ENCODE assay signal across 8 cellular contexts in the genomic region with DNA sequence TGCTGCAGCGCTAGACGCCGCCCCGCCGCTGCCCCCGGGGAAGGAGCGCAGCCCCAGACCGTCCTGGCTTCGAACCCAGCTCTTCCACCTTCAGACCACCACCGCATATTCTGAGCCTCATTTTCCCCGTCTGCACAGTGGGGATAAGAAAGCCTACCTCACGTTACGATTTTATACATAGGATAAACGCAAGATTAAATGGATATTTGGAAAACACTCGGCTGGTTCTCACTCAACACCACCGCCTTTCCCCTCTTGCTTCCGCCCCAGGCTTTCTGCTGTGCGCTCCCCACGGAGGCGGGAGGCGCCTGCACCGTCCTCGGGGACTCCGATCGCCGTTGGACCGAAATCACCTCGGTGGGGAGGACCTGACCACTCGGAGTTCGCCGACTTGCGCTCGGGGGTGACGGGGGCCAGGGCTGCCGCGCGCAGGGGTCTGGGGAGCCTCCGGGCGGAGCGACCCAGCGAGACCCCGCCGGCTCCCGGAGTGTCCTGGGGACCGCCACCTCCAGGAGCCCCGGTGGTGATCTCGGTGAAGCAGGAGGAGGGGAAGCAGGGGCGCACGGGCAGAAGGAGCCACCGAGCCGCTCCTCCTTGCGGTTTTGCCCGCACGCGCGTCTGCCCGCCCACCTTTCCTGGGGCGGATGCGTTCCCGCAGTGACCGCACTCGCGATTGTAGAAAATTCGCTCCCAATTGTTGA. TPM values are rescaled to one million over a fixed set of nuclear protein-coding genes. Genes with fewer than 3 reads are reported as not detected.
DNase-seq lines count a peak whose midpoint lies in the region; TF ChIP-seq lines count a peak whose summit lies in the region.

No MANE protein-coding gene starts in this region.

- H3K27me3 Mint-ChIP-seq in osteocyte (ENCODE audit: unreplicated experiment) = no peaks in the 10 kb centered on the region

- H2AFZ ChIP-seq in GM23248 = peak overlapping the region; percentile 85

- no peaks in the 10 kb centered on the region for H3K9me2 ChIP-seq in GM23248 (ENCODE audit: insufficient read depth)

- WGBS in GM23248 (ENCODE audit: low coverage in 1 of 2, low lambda C conversion rate in 2 of 2, missing lambda C conversion rate in 2 of 2), 2 experiments = 1 to 2% methylated on average over 56 to 64 of the region's 64 CpGs

- no peaks in the 10 kb centered on the region for H3K9me3 Mint-ChIP-seq in osteocyte (ENCODE audit: unreplicated experiment)

- H3K27ac ChIP-seq in GM23248 = peak overlapping the region; percentile 73

- H3F3A ChIP-seq in GM23248 (ENCODE audit: insufficient read depth) = peaks cover 5% of the 10 kb centered on the region; the same call in 1 of the 2 replicates

- peak overlapping the region; percentile 91 for H3K4me3 ChIP-seq in GM23248
- H3K4me3 ChIP-seq in fibroblast of the aortic adventitia (ENCODE audit: low read depth, low read length) = peak overlapping the region; percentile 80

- DNase-seq in EL (peak; percentile 29), GM23248 (peak; percentile 70), NCI-H460 (ENCODE audit: extremely low read depth, low read depth) (peak; percentile 7), activated T-helper 1 cell treated with Interleukin-2 at 50 U/mL for 16 hours (ENCODE audit: low read depth) (peak; percentile 44), fibroblast of the aortic adventitia (ENCODE audit: low read depth) (peak; percentile 35), osteocyte (ENCODE audit: extremely low spot score, unreplicated experiment) (no peak), retina (no peak), NCI-H510A treated with DMSO at 0.1 percent for 48 hours (lab: John Stamatoyannopoulos, UW) (no peak)

- no peaks in the 10 kb centered on the region for H3K79me2 ChIP-seq in GM23248 (ENCODE audit: insufficient read depth)

- H3K36me3 Mint-ChIP-seq in osteocyte (ENCODE audit: unreplicated experiment) = no peaks in the 10 kb centered on the region

- H3K4me1 Mint-ChIP-seq in osteocyte (ENCODE audit: unreplicated experiment) = peaks cover 29% of the 10 kb centered on the region

- H3K4me2 ChIP-seq in GM23248 (ENCODE audit: unreplicated experiment) = peak overlapping the region; percentile 91

- H3K9ac ChIP-seq in GM23248 = peak overlapping the region; percentile 87

- in situ Hi-C loops in GM23248 (cut with MboI) = no loop called here

- H3K4me3 Mint-ChIP-seq in osteocyte (ENCODE audit: unreplicated experiment) = peak overlapping the region; percentile 85

- no peaks in the 10 kb centered on the region for H4K20me1 ChIP-seq in GM23248 (ENCODE audit: insufficient read depth)

- H3K4me1 ChIP-seq in GM23248 (ENCODE audit: insufficient read depth) = peaks cover 23% of the 10 kb centered on the region

- no peaks in the 10 kb centered on the region for H3K9me3 ChIP-seq in GM23248 (ENCODE audit: low read depth)

- H3K27ac Mint-ChIP-seq in osteocyte (ENCODE audit: unreplicated experiment) = peak overlapping the region; percentile 71

- no peaks in the 10 kb centered on the region for H3K27me3 ChIP-seq in GM23248 (replicated peaks; ENCODE audit: insufficient read depth)

- H3K36me3 ChIP-seq in GM23248 (ENCODE audit: low read depth) = no peaks in the 10 kb centered on the region

- TF ChIP-seq CTCF in fibroblast of the aortic adventitia (IDR thresholded peaks at IDR 0.05; ENCODE audit: insufficient read depth, low read length) (no peak), osteocyte (IDR thresholded peaks at IDR 0.05) (no peak)

RNA-seq across cellular contexts. Expression of a gene that starts 4.0 kb away (rescaled TPM):
- 0.32 TPM in 1 of 2 replicates, not detected in the other for total RNA-seq in GM23248 (2014; rRNA removed; shearing (Covaris generic))
- polyA plus RNA-seq in GM23248 (2016; fragmentation: Nextera tagmentation; extraction: Ambion mirVana) = 0.65 and 1.4 TPM in 2 replicates
- total RNA-seq in NCI-H460 (2014; rRNA removed; shearing (Covaris generic)) = not detected in 2 replicates
- polyA plus RNA-seq in NCI-H460 (2014; cell fraction: nucleus; rRNA removed) = not detected in 2 replicates
- total RNA-seq in fibroblast of the aortic adventitia (ENCODE audit: low replicate concordance) = 0.54 and 0.65 TPM in 2 replicates
- total RNA-seq in osteocyte = 0.48 and 0.52 TPM in 2 replicates

Comparison
In these comparisons a context has a peak if more than half of its experiments do, and no peak if none do; other contexts are left out.
1. DNase-seq: peak in EL (single experiment), GM23248 (single experiment), NCI-H460 (single experiment), activated T-helper 1 cell treated with Interleukin-2 at 50 U/mL for 16 hours (single experiment) and fibroblast of the aortic adventitia (single experiment); none in osteocyte (single experiment), retina (single experiment) and NCI-H510A treated with DMSO at 0.1 percent for 48 hours (single experiment).